Comparison of ENCODE assay signal across 15 cellular contexts in genomic region chr10:119149723-119150122, GRCh38. TPM values are rescaled to one million over a fixed set of nuclear protein-coding genes. Genes with fewer than 3 reads are reported as not detected.
DNase-seq lines count a peak whose midpoint lies in the region; ATAC-seq and TF ChIP-seq lines count a peak whose summit lies in the region.
"Had no signal": no experiment of that assay in that cellular context is flagged by ENCODE, and none has a peak within 500 bp of the region (broad histone marks: within the 10 kb centered on the region; RNA-seq: fewer than 3 reads in every experiment).

No MANE protein-coding gene starts in this region.

- no peak overlapping the region for H3K14ac ChIP-seq in neuronal stem cell (ENCODE audit: low read length)

- WGBS in neuronal stem cell (ENCODE audit: extremely low coverage in 2 of 2, insufficient read length in 2 of 2, insufficient replicate concordance in 1 of 2), 2 donors: no CpG with 5 or more reads among the region's 13 CpGs

- H3K79me1 ChIP-seq in neuronal stem cell (ENCODE audit: low read depth, low read length): no peaks in the 10 kb centered on the region

- H3K27me3 Mint-ChIP-seq in stimulated activated memory B cell treated with anti-CD40 and anti-IgM and Interleukin-4, amounts not matched to agents 10 μg/mL and 1 μg/mL and 100 μg/mL, for 72 hours: no peaks in the 10 kb centered on the region
- H3K27me3 Mint-ChIP-seq: CD4-positive, alpha-beta memory T cell had no signal

- no peak overlapping the region for H2AK5ac ChIP-seq in neuronal stem cell (ENCODE audit: low read depth, low read length)

- peaks cover 4% of the 10 kb centered on the region for H3K4me1 Mint-ChIP-seq in stimulated activated memory B cell treated with anti-CD40 and anti-IgM and Interleukin-4, amounts not matched to agents 10 μg/mL and 1 μg/mL and 100 μg/mL, for 72 hours

- in situ Hi-C loops in brain microvascular endothelial cell (cut with HindIII; ENCODE audit: low pct_ligation_motif_present, low sequenced_read_pairs): no loop called here

- no peaks in the 10 kb centered on the region for H3K79me2 ChIP-seq in Loucy (ENCODE audit: insufficient read depth, low read length)
- H3K79me2 ChIP-seq: parathyroid adenoma had no signal

- no peak for ATAC-seq in stimulated activated memory B cell treated with anti-CD40 and anti-IgM and Interleukin-4, amounts not matched to agents 10 μg/mL and 1 μg/mL and 100 μg/mL, for 72 hours
- ATAC-seq: esophagus mucosa had no signal

- H2AFZ ChIP-seq in Loucy (ENCODE audit: low read length): no peak overlapping the region
- no peak overlapping the region for H2AFZ ChIP-seq in neuronal stem cell (ENCODE audit: low read length)
- H2AFZ ChIP-seq: parathyroid adenoma had no signal

- H3K4me2 ChIP-seq in Loucy (ENCODE audit: low read depth, low read length, poor library complexity, severe bottlenecking) (no peak overlapping the region), neuronal stem cell (ENCODE audit: insufficient read depth, low read length, poor library complexity, severe bottlenecking) (no peak overlapping the region)

- H3K4me3 ChIP-seq in H7 (ENCODE audit: insufficient read depth, low read depth, low read length) (no peak overlapping the region), Loucy (ENCODE audit: low read length, poor library complexity, severe bottlenecking) (no peak overlapping the region), brain microvascular endothelial cell (ENCODE audit: low read depth, low read length) (no peak overlapping the region), neuronal stem cell (ENCODE audit: low read length in 2 of 2) (no peak overlapping the region)
- H3K4me3 ChIP-seq: heart right ventricle had no signal

- H3K9me2 ChIP-seq in Loucy (replicated peaks; ENCODE audit: low read depth, low read length): no peaks in the 10 kb centered on the region

- H3K27ac Mint-ChIP-seq in stimulated activated memory B cell treated with anti-CD40 and anti-IgM and Interleukin-4, amounts not matched to agents 10 μg/mL and 1 μg/mL and 100 μg/mL, for 72 hours: no peak overlapping the region
- H3K27ac Mint-ChIP-seq: CD4-positive, alpha-beta memory T cell had no signal

- no peaks in the 10 kb centered on the region for H3K9me3 ChIP-seq in Loucy (ENCODE audit: insufficient read depth, low read depth, low read length)
- peaks cover 0 to 1% of the 10 kb centered on the region in 2 donors for H3K9me3 ChIP-seq in neuronal stem cell (replicated peaks in 1 of 2; ENCODE audit: control insufficient read depth in 2 of 2, insufficient read depth in 1 of 2, low read depth in 1 of 2, low read length in 2 of 2)
- H3K9me3 ChIP-seq: heart right ventricle had no signal

- H3K4me3 Mint-ChIP-seq in stimulated activated memory B cell treated with anti-CD40 and anti-IgM and Interleukin-4, amounts not matched to agents 10 μg/mL and 1 μg/mL and 100 μg/mL, for 72 hours: no peak overlapping the region
- H3K4me3 Mint-ChIP-seq: CD4-positive, alpha-beta memory T cell had no signal

- peaks cover 47% of the 10 kb centered on the region for H3K36me3 Mint-ChIP-seq in stimulated activated memory B cell treated with anti-CD40 and anti-IgM and Interleukin-4, amounts not matched to agents 10 μg/mL and 1 μg/mL and 100 μg/mL, for 72 hours

- H2BK15ac ChIP-seq in neuronal stem cell (ENCODE audit: low read length): no peak overlapping the region

- no peak overlapping the region for H2BK120ac ChIP-seq in neuronal stem cell (ENCODE audit: low read depth, low read length)

- no peaks in the 10 kb centered on the region for H4K20me1 ChIP-seq in Loucy (ENCODE audit: insufficient read depth, low read length, poor library complexity, severe bottlenecking)

- H3K9me3 Mint-ChIP-seq in stimulated activated memory B cell treated with anti-CD40 and anti-IgM and Interleukin-4, amounts not matched to agents 10 μg/mL and 1 μg/mL and 100 μg/mL, for 72 hours: no peaks in the 10 kb centered on the region

- no peak overlapping the region for H4K91ac ChIP-seq in neuronal stem cell (ENCODE audit: low read depth, low read length, poor library complexity)

- H3K27ac ChIP-seq in brain microvascular endothelial cell: no peak overlapping the region
- no peak overlapping the region for H3K27ac ChIP-seq in neuronal stem cell (replicated peaks; ENCODE audit: low read length)
- H3K27ac ChIP-seq: heart right ventricle, parathyroid adenoma had no signal

- TF ChIP-seq CTCF in Loucy (conservative IDR thresholded peaks at IDR 0.05; ENCODE audit: low read length) (peak; percentile 61), brain microvascular endothelial cell (IDR thresholded peaks at IDR 0.05; ENCODE audit: low read depth, low read length, missing control alignments) (peak; percentile 42)

- H3F3A ChIP-seq in Loucy (ENCODE audit: low read depth): no peaks in the 10 kb centered on the region

- H2BK12ac ChIP-seq in neuronal stem cell (ENCODE audit: low read length): no peak overlapping the region

- H3K4me1 ChIP-seq in Loucy (ENCODE audit: insufficient read depth, low read length, poor library complexity, severe bottlenecking): no peaks in the 10 kb centered on the region
- H3K4me1 ChIP-seq in neuronal stem cell (ENCODE audit: control insufficient read depth in 2 of 2, insufficient read depth in 1 of 2, low read depth in 1 of 2, low read length in 2 of 2): no peaks in the 10 kb centered on the region
- H3K4me1 ChIP-seq: parathyroid adenoma had no signal

- no peak overlapping the region for H3K23ac ChIP-seq in neuronal stem cell (ENCODE audit: low read depth, low read length, poor library complexity)

- H2BK5ac ChIP-seq in neuronal stem cell (ENCODE audit: low read length): no peak overlapping the region

- H3K9ac ChIP-seq in Loucy (ENCODE audit: low read depth, low read length, poor library complexity, severe bottlenecking) (no peak overlapping the region), neuronal stem cell (ENCODE audit: low read depth, low read length, poor library complexity) (peak overlapping the region; percentile 56)
- H3K9ac ChIP-seq: parathyroid adenoma had no signal

- peak; percentile 61 for DNase-seq in H7
- no peak for DNase-seq in brain microvascular endothelial cell
- no peak for DNase-seq in neuronal stem cell (ENCODE audit: low spot score)
- no peak for DNase-seq in SW480 (ENCODE audit: low spot score)
- DNase-seq in AG20443 (ENCODE audit: low spot score): no peak
- DNase-seq: amygdala; CD4-positive, alpha-beta memory T cell; heart right ventricle; kidney glomerular epithelial cell; MM.1S; NCI-H526 treated with DMSO at 0.1 percent for 48 hours had no signal

- H3K27me3 ChIP-seq in H7 (ENCODE audit: control insufficient read depth, insufficient read depth, low read length) (no peaks in the 10 kb centered on the region), Loucy (ENCODE audit: insufficient read depth, low read length, poor library complexity, severe bottlenecking) (no peaks in the 10 kb centered on the region), brain microvascular endothelial cell (replicated peaks) (no peaks in the 10 kb centered on the region), neuronal stem cell (ENCODE audit: control insufficient read depth in 3 of 3, insufficient read depth in 3 of 3, low read depth in 1 of 3, low read length in 3 of 3) (no peaks in the 10 kb centered on the region)
- H3K27me3 ChIP-seq: heart right ventricle had no signal

- H3K36me3 ChIP-seq in H7 (replicated peaks; ENCODE audit: control insufficient read depth, insufficient read depth, low read length) (no peaks in the 10 kb centered on the region; the same call in 1 of the 2 replicates), Loucy (ENCODE audit: insufficient read depth, low read length) (peaks cover 3% of the 10 kb centered on the region; the same call in 1 of the 2 replicates), brain microvascular endothelial cell (replicated peaks) (peaks cover 11% of the 10 kb centered on the region), neuronal stem cell (replicated peaks in 1 of 2; ENCODE audit: control insufficient read depth in 2 of 2, insufficient read depth in 2 of 2, low read length in 2 of 2) (peaks cover 8 to 63% of the 10 kb centered on the region in 2 donors)

- H4K8ac ChIP-seq in neuronal stem cell (ENCODE audit: low read depth, low read length): no peak overlapping the region

- H3K18ac ChIP-seq in neuronal stem cell (ENCODE audit: low read length): no peak overlapping the region

- no peak overlapping the region for H3K4ac ChIP-seq in neuronal stem cell (ENCODE audit: low read length)

RNA-seq across cellular contexts. Expression of gene SFXN4, which starts 15.8 kb away (rescaled TPM):
- total RNA-seq in H7 (2014; rRNA removed; shearing (Covaris generic)): 15.3 and 24.6 TPM in 2 replicates
- polyA plus RNA-seq in neuronal stem cell (2013, experiment 1 of 2): 21.8 TPM
- polyA plus RNA-seq in neuronal stem cell (2013, experiment 2 of 2): 20.0 TPM

RNA-seq across cellular contexts. Expression of gene PRDX3, which starts 28.9 kb away (rescaled TPM):
- 411 and 445 TPM in 2 replicates for total RNA-seq in H7 (2014; rRNA removed; shearing (Covaris generic))
- polyA plus RNA-seq in neuronal stem cell (2013, experiment 1 of 2): 169 TPM
- polyA plus RNA-seq in neuronal stem cell (2013, experiment 2 of 2): 170 TPM

RNA-seq across cellular contexts. Expression of gene DENND10, which starts 45.8 kb away (rescaled TPM):
- 77.1 and 82.6 TPM in 2 replicates for total RNA-seq in H7 (2014; rRNA removed; shearing (Covaris generic))
- 87.3 TPM for polyA plus RNA-seq in neuronal stem cell (2013, experiment 1 of 2)
- 88.8 TPM for polyA plus RNA-seq in neuronal stem cell (2013, experiment 2 of 2)

RNA-seq across cellular contexts. Expression of gene GRK5, which starts 57.6 kb away (rescaled TPM):
- total RNA-seq in H7 (2014; rRNA removed; shearing (Covaris generic)): 1.2 and 1.7 TPM in 2 replicates
- polyA plus RNA-seq in neuronal stem cell (2013, experiment 1 of 2): 10.4 TPM
- polyA plus RNA-seq in neuronal stem cell (2013, experiment 2 of 2): 10.9 TPM
